1 cellular context compared by ENCODE assay signal in genomic region chr10:70233109-70233938, GRCh38.
TF ChIP-seq lines count a peak whose summit lies in the region.

Gene PPA1, minus strand, starts transcription at chr10:70233429. Its CDS starts 102 bp downstream, at chr10:70233327.

TF ChIP-seq in HCT116, 20 proteins besides CTCF, POLR2A, EP300 and RAD21 (continued from another document):
- TF ChIP-seq MAX (IDR thresholded peaks at IDR 0.05): peak; percentile 98
- TF ChIP-seq REST (IDR thresholded peaks at IDR 0.05; ENCODE audit: low read depth): no peak
TF ChIP-seq in HCT116: peak in this region for 6.
